In the genomic region with DNA sequence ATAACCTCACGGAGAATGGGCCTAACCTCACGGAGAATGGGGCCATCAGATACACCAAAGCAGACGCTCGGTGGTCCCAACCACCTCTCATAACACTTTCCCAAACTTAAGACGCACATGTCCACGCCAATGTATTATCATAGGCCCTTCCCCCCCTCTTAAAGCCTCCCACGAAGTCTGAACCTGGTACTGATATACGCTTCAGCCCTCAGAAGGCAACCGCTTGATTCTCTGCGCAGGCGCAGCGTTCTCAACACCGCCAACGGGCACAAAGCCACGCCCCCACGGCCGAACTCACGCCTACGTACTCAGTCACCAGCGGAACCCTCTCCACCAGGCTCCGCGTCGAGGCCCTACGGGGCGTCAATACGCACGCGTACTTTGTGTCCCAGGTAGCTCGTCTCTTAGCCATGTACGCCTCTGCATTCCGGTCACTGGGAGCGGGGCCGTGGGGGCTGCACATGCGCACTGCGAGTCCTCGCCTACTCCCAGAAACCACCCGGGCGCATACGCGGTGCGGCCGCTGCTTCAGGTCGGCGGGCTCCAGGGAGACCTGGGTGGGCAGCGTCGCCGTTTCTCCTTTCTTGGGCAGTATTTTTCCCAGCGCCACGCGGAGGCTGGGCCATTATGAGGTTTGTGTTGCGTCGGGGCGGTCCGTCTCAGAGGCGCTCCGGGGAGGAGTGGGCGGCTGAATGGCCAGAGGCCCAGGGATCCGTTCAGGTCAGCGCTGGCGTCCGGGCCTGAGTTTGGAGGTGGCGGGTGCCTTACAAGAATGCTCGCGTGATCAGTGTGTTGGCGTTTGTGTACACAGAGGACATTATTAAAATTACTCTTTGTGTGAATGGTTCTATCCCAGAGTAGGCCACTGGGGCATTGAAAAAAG, we compare ENCODE assay signal across 8 cellular contexts. TPM values are rescaled to one million over a fixed set of nuclear protein-coding genes. Genes with fewer than 3 reads are reported as not detected.
DNase-seq lines count a peak whose midpoint lies in the region; ATAC-seq, FAIRE-seq and TF ChIP-seq lines count a peak whose summit lies in the region.

No MANE protein-coding gene starts in this region.

- peaks cover 38 to 68% (median 44%) of the 10 kb centered on the region in 5 donors for H3K9me3 Mint-ChIP-seq in CD8-positive, alpha-beta memory T cell
- peaks cover 59 to 90% of the 10 kb centered on the region in 2 experiments for H3K9me3 Mint-ChIP-seq in H9

- H3K18ac ChIP-seq in H9 (ENCODE audit: insufficient read length, low read depth, low read length), result peak overlapping the region; percentile 22

- H2BK15ac ChIP-seq in H9 (ENCODE audit: low read depth, low read length), result no peak overlapping the region

- no CpG with 5 or more reads among the region's 65 CpGs for WGBS in H9 (ENCODE audit: extremely low coverage, insufficient read length, low lambda C conversion rate)

- no peak overlapping the region for H4K5ac ChIP-seq in H9 (ENCODE audit: insufficient read length, low read depth, low read length)

- H2BK20ac ChIP-seq in H9 (ENCODE audit: low read depth, low read length, poor library complexity, severe bottlenecking), result no peak overlapping the region

- FAIRE-seq in RCC 7860 (lab: Jason Lieb, UNC), result no peak

- H3K4me1 ChIP-seq in CD8-positive, alpha-beta memory T cell (ENCODE audit: insufficient read depth, low read length), result peaks cover 9% of the 10 kb centered on the region
- H3K4me1 ChIP-seq in H9 (ENCODE audit: insufficient read depth, low read length), result 0 out of 2 replicates have a peak, but pooled peaks cover 3% of the 10 kb centered on the region

- TF ChIP-seq CTCF in H9 (conservative IDR thresholded peaks at IDR 0.05), result no peak

- H2BK120ac ChIP-seq in H9 (ENCODE audit: low read depth, low read length, poor library complexity, severe bottlenecking), result no peak overlapping the region

- peaks cover 8% of the 10 kb centered on the region for H3K23me2 ChIP-seq in H9 (ENCODE audit: insufficient read length, low read depth, low read length, poor library complexity, severe bottlenecking)

- H3K36me3 ChIP-seq in CD8-positive, alpha-beta memory T cell (ENCODE audit: insufficient read depth, low read length), result no peaks in the 10 kb centered on the region

- H2BK12ac ChIP-seq in H9 (ENCODE audit: insufficient read length, low read depth, low read length), result no peak overlapping the region

- H3K79me2 ChIP-seq in H9 (ENCODE audit: insufficient read depth, low read length), result peaks cover 7% of the 10 kb centered on the region; the same call in 1 of the 2 replicates

- no peak overlapping the region for H2AFZ ChIP-seq in H9 (ENCODE audit: low read length)

- POLR2A ChIA-PET in CD8-positive, alpha-beta memory T cell (lab: Charles Lee), result no interaction called here

- H3K4ac ChIP-seq in H9 (ENCODE audit: low read depth, low read length), result no peak overlapping the region

- peak overlapping the region; percentile 97 for H3K4me2 ChIP-seq in H9 (ENCODE audit: insufficient read depth, insufficient read length, low read length)

- no peak overlapping the region for H3K23ac ChIP-seq in H9 (ENCODE audit: insufficient read length, low read depth, low read length)

- peak overlapping the region; percentile 92 for H3K9ac ChIP-seq in H9 (ENCODE audit: extremely low read depth, insufficient read length, low read length)

- peak overlapping the region; percentile 72 for H3K14ac ChIP-seq in H9 (ENCODE audit: insufficient read depth, low read length)

- intact Hi-C loops in left colon (cut with DNase I, micrococcal nuclease), result no loop called here

- peak overlapping the region; percentile 49 for H3K4me3 ChIP-seq in CD8-positive, alpha-beta memory T cell (ENCODE audit: low read length)

- CTCF ChIA-PET in CD8-positive, alpha-beta memory T cell (lab: Charles Lee), result interaction anchor here (1.1 kb wide), 1 partner anchor 25 kb away, joined by 3 read pairs; a partner anchor contains a TSS

- DNase-seq in CD8-positive, alpha-beta memory T cell, result peak; percentile 56 to 83 (median 77)
- DNase-seq in H9 (peak; percentile 90), NCI-H2171 (lab: John Stamatoyannopoulos, UW) (peak; percentile 92), dedifferentiated amniotic fluid mesenchymal stem cell (ENCODE audit: extremely low spot score) (peak; percentile 72), left colon (peak; percentile 88 to 90), RCC 7860 (ENCODE audit: low spot score) (no peak)
- DNase-seq in activated CD4-positive, alpha-beta T cell treated with anti-CD3 and anti-CD28 coated beads, Interleukin-2, amount 50 U/mL, for 4 hours, result peak; percentile 56 to 65
- peak; percentile 85 for DNase-seq in stimulated activated CD4-positive, alpha-beta T cell treated with anti-CD3 and anti-CD28 coated beads, Interleukin-15, amount 100 ng/mL, for 24 hours

- no peaks in the 10 kb centered on the region for H3K27me3 ChIP-seq in CD8-positive, alpha-beta memory T cell (ENCODE audit: insufficient read depth, low read length, poor library complexity, severe bottlenecking)
- H3K27me3 ChIP-seq in H9 (ENCODE audit: insufficient read depth, low read length), result no peaks in the 10 kb centered on the region

- peaks cover 2 to 56% (median 50%) of the 10 kb centered on the region in 3 donors for H3K36me3 Mint-ChIP-seq in CD8-positive, alpha-beta memory T cell
- H3K36me3 Mint-ChIP-seq in H9 (ENCODE audit: insufficient read depth in 1 of 3, low read depth in 3 of 3), result peaks cover 11 to 61% (median 49%) of the 10 kb centered on the region in 3 experiments

- peak overlapping the region; percentile 83 to 94 (median 90) for H3K4me3 Mint-ChIP-seq in CD8-positive, alpha-beta memory T cell
- H3K4me3 Mint-ChIP-seq in H9, result peak overlapping the region; percentile 40 to 87; a peak in 4 of 5 replicates

- no peak overlapping the region for H2AK5ac ChIP-seq in H9 (ENCODE audit: insufficient read length, low read length)

- H3K56ac ChIP-seq in H9 (ENCODE audit: insufficient read length, low read depth, low read length), result peak overlapping the region; percentile 55

- peaks cover 9% of the 10 kb centered on the region for H3K9me3 ChIP-seq in CD8-positive, alpha-beta memory T cell (ENCODE audit: low read length)
- peaks cover 2% of the 10 kb centered on the region for H3K9me3 ChIP-seq in H9 (ENCODE audit: control insufficient read depth, low read depth, low read length)

- H4K91ac ChIP-seq in H9 (ENCODE audit: insufficient read length, low read depth, low read length), result no peak overlapping the region

- H3T11ph ChIP-seq in H9 (ENCODE audit: low read length), result no peak overlapping the region

- no peaks in the 10 kb centered on the region for H4K20me1 ChIP-seq in H9 (ENCODE audit: control insufficient read depth, insufficient read depth, insufficient read length)

- H2BK5ac ChIP-seq in H9 (ENCODE audit: insufficient read length, low read length), result no peak overlapping the region

- peak; percentile 97 for ATAC-seq in left colon

- H3K27ac Mint-ChIP-seq in CD8-positive, alpha-beta memory T cell, result peak overlapping the region; percentile 2 to 92 (median 83)
- peak overlapping the region in 2 of 3 experiments; percentile 94 to 95; a peak in 4 of 7 replicates for H3K27ac Mint-ChIP-seq in H9

- H3K79me1 ChIP-seq in H9 (ENCODE audit: insufficient read depth, low read depth, low read length, poor library complexity, severe bottlenecking), result peaks cover 9% of the 10 kb centered on the region

- peak overlapping the region; percentile 44 for H3K27ac ChIP-seq in CD8-positive, alpha-beta memory T cell (ENCODE audit: low read depth, low read length)
- peak overlapping the region; percentile 19 for H3K27ac ChIP-seq in H9 (ENCODE audit: insufficient read length, low read depth, low read length)

- peaks cover 20 to 29% (median 22%) of the 10 kb centered on the region in 3 donors for H3K4me1 Mint-ChIP-seq in CD8-positive, alpha-beta memory T cell
- peaks cover 4 to 9% of the 10 kb centered on the region in 2 experiments; a peak in 3 of 4 replicates for H3K4me1 Mint-ChIP-seq in H9

- H4K8ac ChIP-seq in H9 (replicated peaks; ENCODE audit: insufficient read length, low read depth, low read length), result no peak overlapping the region

- H3K27me3 Mint-ChIP-seq in CD8-positive, alpha-beta memory T cell, result peaks cover 0 to 3% of the 10 kb centered on the region in 2 donors
- peaks cover 2% of the 10 kb centered on the region; the same call in 1 of the 2 replicates for H3K27me3 Mint-ChIP-seq in H9 (ENCODE audit: low read depth)

RNA-seq across cellular contexts. Expression of a gene that starts 25.3 kb away (rescaled TPM):
- total RNA-seq in CD8-positive, alpha-beta memory T cell, result 1 to 10 TPM; 2.1 to 2.6 TPM
- polyA plus RNA-seq in CD8-positive, alpha-beta memory T cell, result 9.0 TPM
- 4.4 and 5.5 TPM in 2 replicates for total RNA-seq in H9 (2021)
- 1 to 10 TPM; 1.1 to 1.3 TPM for total RNA-seq in left colon

RNA-seq across cellular contexts. Expression of a gene that starts 36.1 kb away (rescaled TPM):
- total RNA-seq in CD8-positive, alpha-beta memory T cell, result 1 to 10 TPM; 5.3 to 5.9 TPM
- 14.1 TPM for polyA plus RNA-seq in CD8-positive, alpha-beta memory T cell
- 2.2 and 3.3 TPM in 2 replicates for total RNA-seq in H9 (2021)
- total RNA-seq in left colon, result 1 to 10 TPM; 1.5 to 2.4 TPM

RNA-seq across cellular contexts. Expression of a gene that starts 53.4 kb away (rescaled TPM):
- total RNA-seq in CD8-positive, alpha-beta memory T cell, result 10 to 100 TPM; 11.2 to 11.6 TPM
- polyA plus RNA-seq in CD8-positive, alpha-beta memory T cell, result 10.4 TPM
- total RNA-seq in H9 (2021), result 9.1 and 12.5 TPM in 2 replicates
- 10 to 100 TPM in 1 of 2 donors, 1 to 10 TPM in 1; 9.4 to 19.6 TPM for total RNA-seq in left colon
